26 cellular contexts compared by ENCODE assay signal in genomic region chr12:88955541-88955940, GRCh38.
DNase-seq lines count a peak whose midpoint lies in the region; ATAC-seq, FAIRE-seq and TF ChIP-seq lines count a peak whose summit lies in the region.
"Had no signal": no experiment of that assay in that cellular context is flagged by ENCODE, and none has a peak within 500 bp of the region (broad histone marks: within the 10 kb centered on the region; RNA-seq: fewer than 3 reads in every experiment).

No MANE protein-coding gene starts in this region.

- TF ChIP-seq POLR2A in upper lobe of left lung (IDR thresholded peaks at IDR 0.05): no peak

- peaks cover 11% of the 10 kb centered on the region for H3K9me3 Mint-ChIP-seq in Caco-2 (ENCODE audit: unreplicated experiment)
- H3K9me3 Mint-ChIP-seq: CD4-positive, alpha-beta T cell; CD8-positive, alpha-beta T cell had no signal

- intact Hi-C loops in Caco-2 (cut with micrococcal nuclease; ENCODE audit: unreplicated experiment): loop anchor here (1.0 to 10.0 kb wide), 2 partner anchors 29 to 771 kb away; no protein-coding TSS in a partner anchor

- peaks cover 24% of the 10 kb centered on the region for H3K36me3 Mint-ChIP-seq in Caco-2 (ENCODE audit: insufficient read depth, unreplicated experiment)
- H3K36me3 Mint-ChIP-seq: CD8-positive, alpha-beta T cell had no signal

- H3K9me3 ChIP-seq in Caco-2 (no peaks in the 10 kb centered on the region), upper lobe of left lung (no peaks in the 10 kb centered on the region), right atrium auricular region (no peaks in the 10 kb centered on the region)
- H3K9me3 ChIP-seq: A549; BLaER1 treated with 17β-estradiol and CSF1 and Interleukin-3, amounts not matched to agents 10 nM and 100 nM had no signal

- H3K27ac ChIP-seq in upper lobe of left lung: no peak overlapping the region
- H3K27ac ChIP-seq in right atrium auricular region: no peak overlapping the region
- H3K27ac ChIP-seq: 22Rv1; A549; BLaER1 treated with 17β-estradiol and CSF1 and Interleukin-3, amounts not matched to agents 10 nM and 100 nM; C4-2B had no signal

- ATAC-seq in upper lobe of left lung (ENCODE audit: low FRiP score in 2 of 2): no peak
- ATAC-seq: A549; CD8-positive, alpha-beta T cell had no signal

- peaks cover 100% of the 10 kb centered on the region for H3K4me1 ChIP-seq in Caco-2
- H3K4me1 ChIP-seq in upper lobe of left lung: peaks cover 0 to 9% (median 0%) of the 10 kb centered on the region in 4 donors
- peaks cover 3 to 11% of the 10 kb centered on the region in 2 donors for H3K4me1 ChIP-seq in right atrium auricular region

- no peak for TF ChIP-seq EP300 in upper lobe of left lung (IDR thresholded peaks at IDR 0.05)

- H3K27me3 ChIP-seq in Caco-2 (replicated peaks; ENCODE audit: control insufficient read depth, insufficient read depth, low read length): no peaks in the 10 kb centered on the region
- H3K27me3 ChIP-seq in bronchial epithelial cell (ENCODE audit: control insufficient read depth, insufficient read depth, low read length): no peaks in the 10 kb centered on the region
- H3K27me3 ChIP-seq in upper lobe of left lung: no peaks in the 10 kb centered on the region
- no peaks in the 10 kb centered on the region for H3K27me3 ChIP-seq in right atrium auricular region
- H3K27me3 ChIP-seq: BLaER1 treated with 17β-estradiol and CSF1 and Interleukin-3, amounts not matched to agents 10 nM and 100 nM had no signal

- H3K4me3 Mint-ChIP-seq in Caco-2 (ENCODE audit: unreplicated experiment): peak overlapping the region; percentile 48
- H3K4me3 Mint-ChIP-seq: B cell; CD4-positive, alpha-beta T cell; CD8-positive, alpha-beta T cell had no signal

- CTCF ChIA-PET in Caco-2 (lab: Charles Lee): no interaction called here

- peaks cover 83% of the 10 kb centered on the region for H3K4me1 Mint-ChIP-seq in Caco-2 (ENCODE audit: low read depth, unreplicated experiment)
- H3K4me1 Mint-ChIP-seq: B cell had no signal

- no peaks in the 10 kb centered on the region for H3K27me3 Mint-ChIP-seq in Caco-2 (ENCODE audit: insufficient read depth, unreplicated experiment)

- peak overlapping the region; percentile 60 for H3K27ac Mint-ChIP-seq in Caco-2 (ENCODE audit: unreplicated experiment)
- H3K27ac Mint-ChIP-seq: B cell; CD4-positive, alpha-beta T cell; CD8-positive, alpha-beta T cell had no signal

- H3K36me3 ChIP-seq in Caco-2 (ENCODE audit: control insufficient read depth, insufficient read depth, low read length) (no peaks in the 10 kb centered on the region), bronchial epithelial cell (ENCODE audit: control insufficient read depth, insufficient read depth, low read length) (no peaks in the 10 kb centered on the region), upper lobe of left lung (no peaks in the 10 kb centered on the region), right atrium auricular region (no peaks in the 10 kb centered on the region)
- H3K36me3 ChIP-seq: BLaER1 treated with 17β-estradiol and CSF1 and Interleukin-3, amounts not matched to agents 10 nM and 100 nM had no signal

- TF ChIP-seq CTCF in Caco-2 (IDR thresholded peaks at IDR 0.05; ENCODE audit: insufficient read depth in 1 of 2, low read depth in 1 of 2, low read length in 1 of 2, severe bottlenecking in 1 of 2, unreplicated experiment in 1 of 2) (no peak), bronchial epithelial cell (IDR thresholded peaks at IDR 0.05; ENCODE audit: insufficient read depth, low read length, severe bottlenecking) (no peak), upper lobe of left lung (IDR thresholded peaks at IDR 0.05) (no peak), right atrium auricular region (IDR thresholded peaks at IDR 0.05) (no peak)

- no peak for FAIRE-seq in bronchial epithelial cell (lab: Jason Lieb, UNC)
- FAIRE-seq: A549, G401.6, GM12891, GM19239 had no signal

- H3K4me3 ChIP-seq in Caco-2 (ENCODE audit: low read depth, low read length) (no peak overlapping the region), bronchial epithelial cell (ENCODE audit: low read depth, low read length) (no peak overlapping the region), upper lobe of left lung (no peak overlapping the region), right atrium auricular region (no peak overlapping the region)
- H3K4me3 ChIP-seq: A549; BLaER1 treated with 17β-estradiol and CSF1 and Interleukin-3, amounts not matched to agents 10 nM and 100 nM had no signal

- POLR2A ChIA-PET in Caco-2 (lab: Charles Lee): no interaction called here

- BruUV-seq in Caco-2 (replicated peaks; lab: Mats Ljungman, UMichigan): no TSS peak

- WGBS in upper lobe of left lung, 2 donors: 83 to 87% methylated on average over 5 of the region's 5 CpGs

- DNase-seq in Caco-2 (no peak), bronchial epithelial cell (ENCODE audit: low read depth) (peak; percentile 31), kidney glomerular epithelial cell (lab: John Stamatoyannopoulos, UW) (peak; percentile 57), renal cortical epithelial cell (ENCODE audit: low read depth) (peak; percentile 78), upper lobe of left lung (no peak), NCI-H345 (lab: John Stamatoyannopoulos, UW) (no peak), right atrium auricular region (ENCODE audit: low spot score) (no peak)
- DNase-seq in activated CD4-positive, alpha-beta T cell treated with anti-CD3 and anti-CD28 coated beads, Interleukin-2, amount 50 U/mL, for 48 hours: no peak
- DNase-seq: AML-193; CD4-positive, alpha-beta T cell; CD8-positive, alpha-beta T cell; DMS 273 treated with DMSO at 0.1 percent for 48 hours; DMS153; DMS53; DMS79; DND-41; EL; GF-D8 had no signal

Comparison
In these comparisons a context has a peak if more than half of its experiments do, and no peak if none do; other contexts are left out.
1. DNase-seq: peak in bronchial epithelial cell (single experiment), kidney glomerular epithelial cell (single experiment) and renal cortical epithelial cell (single experiment); none in Caco-2 (0 of 2), activated CD4-positive, alpha-beta T cell treated with anti-CD3 and anti-CD28 coated beads, Interleukin-2, amount 50 U/mL, for 48 hours (0 of 2), upper lobe of left lung (0 of 2), NCI-H345 (single experiment) and right atrium auricular region (single experiment).